ENCODE assay signal across 14 cellular contexts in the genomic region with DNA sequence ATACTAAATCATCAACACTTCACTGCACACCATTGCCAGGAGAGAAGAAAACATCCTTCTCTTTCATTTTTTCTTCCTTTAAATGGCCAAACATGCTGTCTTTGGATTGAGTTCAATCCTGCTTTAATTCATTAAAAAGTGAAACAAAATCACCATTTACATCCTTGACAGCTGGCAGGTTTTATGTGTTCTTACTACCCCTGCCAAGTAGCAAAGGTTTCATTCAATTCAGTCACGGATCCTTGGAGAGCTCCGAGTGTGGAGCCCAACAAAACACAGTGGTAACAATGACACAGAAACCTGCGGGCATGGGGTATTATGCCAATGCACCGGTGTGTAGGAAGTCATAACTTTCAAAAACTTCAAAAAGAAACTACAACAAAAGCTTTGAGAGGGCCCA.
DNase-seq lines count a peak whose midpoint lies in the region; ATAC-seq and TF ChIP-seq lines count a peak whose summit lies in the region.
"Had no signal": no experiment of that assay in that cellular context is flagged by ENCODE, and none has a peak within 500 bp of the region (broad histone marks: within the 10 kb centered on the region; RNA-seq: fewer than 3 reads in every experiment).

No MANE protein-coding gene starts in this region.

- no peak for TF ChIP-seq CTCF in fibroblast of villous mesenchyme (IDR thresholded peaks at IDR 0.05; ENCODE audit: insufficient read depth, low read depth, low read length)
- no peak for TF ChIP-seq CTCF in thoracic aorta (IDR thresholded peaks at IDR 0.05)

- no peaks in the 10 kb centered on the region for H3K27me3 ChIP-seq in thoracic aorta (replicated peaks; ENCODE audit: insufficient read depth)
- H3K27me3 ChIP-seq: body of pancreas had no signal

- ATAC-seq in thoracic aorta (ENCODE audit: insufficient number of reproducible peaks, low FRiP score, low read depth) (no peak), GM21723 (IDR thresholded peaks at IDR 0.05; ENCODE audit: unreplicated experiment) (no peak), GM21528 (IDR thresholded peaks at IDR 0.05; ENCODE audit: low FRiP score, unreplicated experiment) (no peak)
- ATAC-seq: activated T-cell treated with anti-CD3 and anti-CD28 coated beads, Interleukin-2, amount 50 U/mL, for 4 hours; body of pancreas; GM12878; naive thymus-derived CD8-positive, alpha-beta T cell had no signal

- peak overlapping the region; percentile 30 to 31 for H3K27ac ChIP-seq in thoracic aorta
- H3K27ac ChIP-seq: body of pancreas had no signal

- TF ChIP-seq RAD21 in Ishikawa (IDR thresholded peaks at IDR 0.05; ENCODE audit: low read depth), result peak; percentile 25; the same call in 1 of the 2 replicates

- no peaks in the 10 kb centered on the region for H3K36me3 ChIP-seq in thoracic aorta

- H3K9me3 ChIP-seq in thoracic aorta, result no peaks in the 10 kb centered on the region
- H3K9me3 ChIP-seq: body of pancreas had no signal

- DNase-seq in NCI-H748 treated with DMSO at 0.1 percent for 48 hours (lab: John Stamatoyannopoulos, UW) (peak; percentile 9), fibroblast of villous mesenchyme (ENCODE audit: low read depth) (peak; percentile 35), thoracic aorta (ENCODE audit: low spot score) (no peak), NCI-H187 treated with DMSO at 0.1 percent for 48 hours (lab: John Stamatoyannopoulos, UW) (no peak)
- DNase-seq: activated CD4-positive, CD25-positive, alpha-beta regulatory T cell treated with anti-CD3 and anti-CD28 coated beads, Interleukin-2, amount 50 U/mL, for 72 hours; activated T-cell treated with anti-CD3 and anti-CD28 coated beads, Interleukin-2, amount 50 U/mL, for 4 hours; body of pancreas; erythroblast; naive thymus-derived CD8-positive, alpha-beta T cell; stimulated activated naive CD4-positive, alpha-beta T cell had no signal

- peak; percentile 93 for TF ChIP-seq EP300 in Ishikawa (IDR thresholded peaks at IDR 0.05; ENCODE audit: borderline replicate concordance)

- H3K4me1 ChIP-seq in thoracic aorta (ENCODE audit: control insufficient read depth in 1 of 2, low read depth in 2 of 2), result peaks cover 17 to 44% of the 10 kb centered on the region in 2 donors
- H3K4me1 ChIP-seq: body of pancreas had no signal

- H3K4me3 ChIP-seq in fibroblast of villous mesenchyme (ENCODE audit: low read depth, low read length) (no peak overlapping the region), thoracic aorta (peak overlapping the region; percentile 1)
- H3K4me3 ChIP-seq: body of pancreas, GM12878 had no signal

TF ChIP-seq in Ishikawa, 13 proteins besides CTCF, POLR2A, EP300 and RAD21:
- TF ChIP-seq, protein P1, sequence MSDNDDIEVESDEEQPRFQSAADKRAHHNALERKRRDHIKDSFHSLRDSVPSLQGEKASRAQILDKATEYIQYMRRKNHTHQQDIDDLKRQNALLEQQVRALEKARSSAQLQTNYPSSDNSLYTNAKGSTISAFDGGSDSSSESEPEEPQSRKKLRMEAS (IDR thresholded peaks at IDR 0.05), result peak; percentile 52; the same call in 1 of the 2 replicates
- TF ChIP-seq TAF1 (IDR thresholded peaks at IDR 0.05; ENCODE audit: low read depth) (no peak), NFIC (IDR thresholded peaks at IDR 0.05) (peak; percentile 100), TEAD4 (IDR thresholded peaks at IDR 0.05) (peak; percentile 77), YY1 (IDR thresholded peaks at IDR 0.05; ENCODE audit: low read depth) (no peak), ZBTB7A (IDR thresholded peaks at IDR 0.05; ENCODE audit: low read depth) (no peak), CREB1 (IDR thresholded peaks at IDR 0.05; ENCODE audit: low read depth) (no peak), TCF12 (IDR thresholded peaks at IDR 0.05; ENCODE audit: low read depth) (peak; percentile 94), EGR1 (IDR thresholded peaks at IDR 0.05) (no peak), CEBPB (IDR thresholded peaks at IDR 0.05) (peak; percentile 53), FOXM1 (IDR thresholded peaks at IDR 0.05; ENCODE audit: borderline replicate concordance, low read depth) (peak; percentile 88)
- TF ChIP-seq, protein P2, sequence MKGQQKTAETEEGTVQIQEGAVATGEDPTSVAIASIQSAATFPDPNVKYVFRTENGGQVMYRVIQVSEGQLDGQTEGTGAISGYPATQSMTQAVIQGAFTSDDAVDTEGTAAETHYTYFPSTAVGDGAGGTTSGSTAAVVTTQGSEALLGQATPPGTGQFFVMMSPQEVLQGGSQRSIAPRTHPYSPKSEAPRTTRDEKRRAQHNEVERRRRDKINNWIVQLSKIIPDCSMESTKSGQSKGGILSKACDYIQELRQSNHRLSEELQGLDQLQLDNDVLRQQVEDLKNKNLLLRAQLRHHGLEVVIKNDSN (IDR thresholded peaks at IDR 0.05), result no peak
- TF ChIP-seq, protein P3, sequence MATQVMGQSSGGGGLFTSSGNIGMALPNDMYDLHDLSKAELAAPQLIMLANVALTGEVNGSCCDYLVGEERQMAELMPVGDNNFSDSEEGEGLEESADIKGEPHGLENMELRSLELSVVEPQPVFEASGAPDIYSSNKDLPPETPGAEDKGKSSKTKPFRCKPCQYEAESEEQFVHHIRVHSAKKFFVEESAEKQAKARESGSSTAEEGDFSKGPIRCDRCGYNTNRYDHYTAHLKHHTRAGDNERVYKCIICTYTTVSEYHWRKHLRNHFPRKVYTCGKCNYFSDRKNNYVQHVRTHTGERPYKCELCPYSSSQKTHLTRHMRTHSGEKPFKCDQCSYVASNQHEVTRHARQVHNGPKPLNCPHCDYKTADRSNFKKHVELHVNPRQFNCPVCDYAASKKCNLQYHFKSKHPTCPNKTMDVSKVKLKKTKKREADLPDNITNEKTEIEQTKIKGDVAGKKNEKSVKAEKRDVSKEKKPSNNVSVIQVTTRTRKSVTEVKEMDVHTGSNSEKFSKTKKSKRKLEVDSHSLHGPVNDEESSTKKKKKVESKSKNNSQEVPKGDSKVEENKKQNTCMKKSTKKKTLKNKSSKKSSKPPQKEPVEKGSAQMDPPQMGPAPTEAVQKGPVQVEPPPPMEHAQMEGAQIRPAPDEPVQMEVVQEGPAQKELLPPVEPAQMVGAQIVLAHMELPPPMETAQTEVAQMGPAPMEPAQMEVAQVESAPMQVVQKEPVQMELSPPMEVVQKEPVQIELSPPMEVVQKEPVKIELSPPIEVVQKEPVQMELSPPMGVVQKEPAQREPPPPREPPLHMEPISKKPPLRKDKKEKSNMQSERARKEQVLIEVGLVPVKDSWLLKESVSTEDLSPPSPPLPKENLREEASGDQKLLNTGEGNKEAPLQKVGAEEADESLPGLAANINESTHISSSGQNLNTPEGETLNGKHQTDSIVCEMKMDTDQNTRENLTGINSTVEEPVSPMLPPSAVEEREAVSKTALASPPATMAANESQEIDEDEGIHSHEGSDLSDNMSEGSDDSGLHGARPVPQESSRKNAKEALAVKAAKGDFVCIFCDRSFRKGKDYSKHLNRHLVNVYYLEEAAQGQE (IDR thresholded peaks at IDR 0.05; ENCODE audit: low read depth), result peak; percentile 25; the same call in 1 of the 2 replicates

Comparison
In these comparisons a context has a peak if more than half of its experiments do, and no peak if none do; other contexts are left out.
1. DNase-seq: peak in NCI-H748 treated with DMSO at 0.1 percent for 48 hours (single experiment) and fibroblast of villous mesenchyme (single experiment); none in thoracic aorta (single experiment) and NCI-H187 treated with DMSO at 0.1 percent for 48 hours (single experiment).